Comparison of ENCODE assay signal across 8 cellular contexts in the genomic region with DNA sequence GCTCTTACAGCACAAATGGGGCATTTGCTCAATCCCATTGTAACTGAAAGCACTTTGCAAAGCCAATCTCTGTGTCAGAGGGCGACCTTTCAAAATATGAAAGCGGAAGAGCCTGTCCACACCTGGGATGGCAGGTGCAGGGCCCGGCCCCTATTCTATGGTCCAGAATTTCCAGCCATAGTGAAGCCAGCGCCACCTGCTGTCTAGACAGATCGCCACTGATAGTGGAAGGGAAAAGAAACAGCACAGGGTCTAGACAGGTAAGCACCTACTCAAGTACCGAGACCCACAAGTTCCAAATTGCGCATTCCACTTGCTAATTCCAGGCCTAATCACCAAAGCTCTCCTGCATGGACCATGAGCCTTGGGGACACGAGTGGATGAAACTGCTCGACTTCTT.
DNase-seq lines count a peak whose midpoint lies in the region; ATAC-seq and TF ChIP-seq lines count a peak whose summit lies in the region.

No MANE protein-coding gene starts in this region.

- CTCF ChIA-PET in RWPE1 (lab: Yijun Ruan, JAX), result interaction anchor here (0.6 kb wide), 1 partner anchor 249 kb away, joined by 4 read pairs; no protein-coding TSS in a partner anchor

- POLR2A ChIA-PET in RWPE1 (lab: Yijun Ruan, JAX; ENCODE audit: low non-redundant PET), result no interaction called here

- ATAC-seq in GM21423 (IDR thresholded peaks at IDR 0.05; ENCODE audit: unreplicated experiment), result peak; percentile 53
- ATAC-seq in HG02610 (IDR thresholded peaks at IDR 0.05; ENCODE audit: unreplicated experiment), result no peak
- no peak for ATAC-seq in HG03469 (IDR thresholded peaks at IDR 0.05; ENCODE audit: unreplicated experiment)

- DNase-seq in DMS53 treated with DMSO at 0.1 percent for 48 hours (lab: John Stamatoyannopoulos, UW; ENCODE audit: unreplicated experiment) (peak; percentile 10), RPMI8226 (peak; percentile 73), iPS-NIHi7 (ENCODE audit: extremely low spot score) (peak; percentile 72), RWPE1 (ENCODE audit: low spot score) (no peak)
- DNase-seq in central memory CD4-positive, alpha-beta T cell, result no peak

- no peak; the same call in 1 of the 2 replicates for TF ChIP-seq CTCF in RWPE1 (conservative IDR thresholded peaks at IDR 0.05; ENCODE audit: low read depth)

- H3K27ac ChIP-seq in RWPE1, result no peak overlapping the region

Comparison
In these comparisons a context has a peak if more than half of its experiments do, and no peak if none do; other contexts are left out.
1. DNase-seq: peak in DMS53 treated with DMSO at 0.1 percent for 48 hours (single experiment), RPMI8226 (single experiment) and iPS-NIHi7 (single experiment); none in RWPE1 (single experiment) and central memory CD4-positive, alpha-beta T cell (single experiment).